Comparison of ENCODE assay signal across 12 cellular contexts in genomic region chr12:121219353-121219986, GRCh38. TPM values are rescaled to one million over a fixed set of nuclear protein-coding genes. Genes with fewer than 3 reads are reported as not detected.
A peak's percentile ranks its signal among the peaks of the same experiment; 100 is the strongest.
DNase-seq lines count a peak whose midpoint lies in the region; ATAC-seq and TF ChIP-seq lines count a peak whose summit lies in the region.
"Had no signal": no experiment of that assay in that cellular context is flagged by ENCODE, and none has a peak within 500 bp of the region (broad histone marks: within the 10 kb centered on the region; RNA-seq: fewer than 3 reads in every experiment).

No MANE protein-coding gene starts in this region.

- no peaks in the 10 kb centered on the region for H3K9me2 ChIP-seq in PC-9 (ENCODE audit: insufficient read depth)

- peaks cover 4 to 13% of the 10 kb centered on the region in 2 donors for H3K36me3 Mint-ChIP-seq in activated T-cell treated with anti-CD3 and anti-CD28 coated beads, Interleukin-2, amount 50 U/mL, for 72 hours (ENCODE audit: insufficient read depth in 2 of 2)
- H3K36me3 Mint-ChIP-seq in CD8-positive, alpha-beta memory T cell, result peaks cover under 1 to 51% (median 7%) of the 10 kb centered on the region in 3 donors
- H3K36me3 Mint-ChIP-seq in stimulated activated naive B cell treated with anti-CD40 and anti-IgM and Interleukin-4, amounts not matched to agents 10 μg/mL and 1 μg/mL and 100 μg/mL, for 72 hours, result peaks cover 28 to 45% of the 10 kb centered on the region in 2 donors

- H3K4me3 Mint-ChIP-seq in activated T-cell treated with anti-CD3 and anti-CD28 coated beads, Interleukin-2, amount 50 U/mL, for 72 hours, result no peak overlapping the region
- H3K4me3 Mint-ChIP-seq in CD8-positive, alpha-beta memory T cell, result no peak overlapping the region
- no peak overlapping the region for H3K4me3 Mint-ChIP-seq in stimulated activated naive B cell treated with anti-CD40 and anti-IgM and Interleukin-4, amounts not matched to agents 10 μg/mL and 1 μg/mL and 100 μg/mL, for 72 hours

- POLR2A ChIA-PET in CD8-positive, alpha-beta memory T cell (lab: Charles Lee), result no interaction called here
- POLR2A ChIA-PET in PC-9 (lab: Charles Lee; ENCODE audit: unreplicated experiment), result no interaction called here

- no peak for DNase-seq in activated T-cell treated with anti-CD3 and anti-CD28 coated beads, Interleukin-2, amount 50 U/mL, for 72 hours
- DNase-seq in activated T-cell treated with anti-CD3 and anti-CD28 coated beads for 4 hours, result no peak
- no peak for DNase-seq in CD8-positive, alpha-beta memory T cell
- DNase-seq in colonic mucosa, result no peak
- DNase-seq in stimulated activated naive B cell treated with anti-CD40 and anti-IgM and Interleukin-4, amounts not matched to agents 10 μg/mL and 1 μg/mL and 100 μg/mL, for 72 hours, result no peak
- no peak for DNase-seq in PC-9
- no peak for DNase-seq in C1 segment of cervical spinal cord (lab: John Stamatoyannopoulos, UW)
- DNase-seq: DMS153, EL, KG1, NCI-H1092, PC-3 had no signal

- CTCF ChIA-PET in CD8-positive, alpha-beta memory T cell (lab: Charles Lee), result no interaction called here
- CTCF ChIA-PET in PC-9 (lab: Charles Lee), result interaction anchor here (0.6 kb wide), 1 partner anchor 568 kb away, joined by 4 read pairs; no protein-coding TSS in a partner anchor

- no peaks in the 10 kb centered on the region for H3K27me3 ChIP-seq in CD8-positive, alpha-beta memory T cell (ENCODE audit: insufficient read depth, low read length, poor library complexity, severe bottlenecking)
- H3K27me3 ChIP-seq in colonic mucosa (no peaks in the 10 kb centered on the region), PC-9 (ENCODE audit: insufficient read depth, low read depth) (no peaks in the 10 kb centered on the region)

- H3K4me1 ChIP-seq in CD8-positive, alpha-beta memory T cell (ENCODE audit: insufficient read depth, low read length), result peaks cover 18% of the 10 kb centered on the region
- H3K4me1 ChIP-seq in colonic mucosa (peaks cover 17% of the 10 kb centered on the region), PC-9 (replicated peaks; ENCODE audit: insufficient read depth) (peaks cover 14% of the 10 kb centered on the region)

- BruUV-seq in PC-9 (replicated peaks; lab: Mats Ljungman, UMichigan), result no TSS peak

- H3K4me3 ChIP-seq in CD8-positive, alpha-beta memory T cell (ENCODE audit: low read length), result no peak overlapping the region
- H3K4me3 ChIP-seq in colonic mucosa (no peak overlapping the region), PC-9 (no peak overlapping the region)

- H3K27ac Mint-ChIP-seq in activated T-cell treated with anti-CD3 and anti-CD28 coated beads, Interleukin-2, amount 50 U/mL, for 72 hours, result peak overlapping the region; percentile 52
- peak overlapping the region in 5 of 8 donors; percentile 2 to 78 (median 51) for H3K27ac Mint-ChIP-seq in CD8-positive, alpha-beta memory T cell
- H3K27ac Mint-ChIP-seq in stimulated activated naive B cell treated with anti-CD40 and anti-IgM and Interleukin-4, amounts not matched to agents 10 μg/mL and 1 μg/mL and 100 μg/mL, for 72 hours, result peak overlapping the region; percentile 2

- no peak overlapping the region for H3K9ac ChIP-seq in colonic mucosa (ENCODE audit: low read depth in 2 of 2, low read length in 2 of 2)

- no peak overlapping the region for H3K4me2 ChIP-seq in PC-9

- intact Hi-C loops in colonic mucosa (cut with DNase I) (no loop called here), PC-9 (cut with micrococcal nuclease; ENCODE audit: unreplicated experiment) (no loop called here)

- H3K36me3 ChIP-seq in CD8-positive, alpha-beta memory T cell (ENCODE audit: insufficient read depth, low read length), result no peaks in the 10 kb centered on the region
- H3K36me3 ChIP-seq in colonic mucosa (no peaks in the 10 kb centered on the region), PC-9 (ENCODE audit: low read depth) (no peaks in the 10 kb centered on the region)

- no peak for TF ChIP-seq CTCF in colonic mucosa (IDR thresholded peaks at IDR 0.05)
- no peak for TF ChIP-seq CTCF in PC-9 (conservative IDR thresholded peaks at IDR 0.05)

- no peaks in the 10 kb centered on the region for H3K9me3 Mint-ChIP-seq in activated T-cell treated with anti-CD3 and anti-CD28 coated beads, Interleukin-2, amount 50 U/mL, for 72 hours
- H3K9me3 Mint-ChIP-seq in CD8-positive, alpha-beta memory T cell, result no peaks in the 10 kb centered on the region
- peaks cover 0 to 2% of the 10 kb centered on the region in 2 donors for H3K9me3 Mint-ChIP-seq in stimulated activated naive B cell treated with anti-CD40 and anti-IgM and Interleukin-4, amounts not matched to agents 10 μg/mL and 1 μg/mL and 100 μg/mL, for 72 hours

- no peaks in the 10 kb centered on the region for H4K20me1 ChIP-seq in PC-9 (ENCODE audit: insufficient read depth)

- peaks cover 13% of the 10 kb centered on the region for H3K79me2 ChIP-seq in PC-9 (ENCODE audit: low read depth)

- H2AFZ ChIP-seq in PC-9, result no peak overlapping the region

- no peaks in the 10 kb centered on the region for H3K9me3 ChIP-seq in CD8-positive, alpha-beta memory T cell (ENCODE audit: low read length)
- H3K9me3 ChIP-seq in colonic mucosa (no peaks in the 10 kb centered on the region), PC-9 (ENCODE audit: insufficient read depth, low read depth) (no peaks in the 10 kb centered on the region)

- H3K27ac ChIP-seq in CD8-positive, alpha-beta memory T cell (ENCODE audit: low read depth, low read length), result no peak overlapping the region
- peak overlapping the region; percentile 94 for H3K27ac ChIP-seq in colonic mucosa
- no peak overlapping the region for H3K27ac ChIP-seq in PC-9

- H3F3A ChIP-seq in PC-9 (ENCODE audit: insufficient read depth, low read depth), result peaks cover 23% of the 10 kb centered on the region

- H3K4me1 Mint-ChIP-seq in activated T-cell treated with anti-CD3 and anti-CD28 coated beads, Interleukin-2, amount 50 U/mL, for 72 hours (ENCODE audit: low read depth), result peaks cover 27% of the 10 kb centered on the region
- peaks cover 27 to 39% (median 38%) of the 10 kb centered on the region in 3 donors for H3K4me1 Mint-ChIP-seq in CD8-positive, alpha-beta memory T cell
- H3K4me1 Mint-ChIP-seq in stimulated activated naive B cell treated with anti-CD40 and anti-IgM and Interleukin-4, amounts not matched to agents 10 μg/mL and 1 μg/mL and 100 μg/mL, for 72 hours, result peaks cover 12 to 23% of the 10 kb centered on the region in 2 donors

- no peaks in the 10 kb centered on the region for H3K27me3 Mint-ChIP-seq in activated T-cell treated with anti-CD3 and anti-CD28 coated beads, Interleukin-2, amount 50 U/mL, for 72 hours (ENCODE audit: low read depth)
- H3K27me3 Mint-ChIP-seq in CD8-positive, alpha-beta memory T cell, result no peaks in the 10 kb centered on the region
- no peaks in the 10 kb centered on the region for H3K27me3 Mint-ChIP-seq in stimulated activated naive B cell treated with anti-CD40 and anti-IgM and Interleukin-4, amounts not matched to agents 10 μg/mL and 1 μg/mL and 100 μg/mL, for 72 hours

- ATAC-seq in activated T-cell treated with anti-CD3 and anti-CD28 coated beads, Interleukin-2, amount 50 U/mL, for 72 hours (replicated peaks in 1 of 2), result no peak
- no peak for ATAC-seq in stimulated activated naive B cell treated with anti-CD40 and anti-IgM and Interleukin-4, amounts not matched to agents 10 μg/mL and 1 μg/mL and 100 μg/mL, for 72 hours (replicated peaks)
- ATAC-seq: PC-3 had no signal

RNA-seq across cellular contexts. Expression of gene P2RX4, which starts 9.5 kb away (rescaled TPM):
- 10 to 100 TPM; 29.7 to 35.1 TPM for total RNA-seq in activated T-cell treated with anti-CD3 and anti-CD28 coated beads, Interleukin-2, amount 50 U/mL, for 72 hours
- 10 to 100 TPM; 39.2 to 40.3 TPM for total RNA-seq in CD8-positive, alpha-beta memory T cell
- polyA plus RNA-seq in CD8-positive, alpha-beta memory T cell, result 27.0 TPM
- total RNA-seq in colonic mucosa (100 to 1,000 TPM in 1 of 2 donors, 10 to 100 TPM in 1; 82.2 to 123 TPM), PC-9 (2021) (21.0 and 28.1 TPM in 2 replicates)

Comparison
In these comparisons a context has a peak if more than half of its experiments do, and no peak if none do; other contexts are left out.
1. H3K27ac Mint-ChIP-seq: peak in every context shown above with its lines; median percentile 52 in activated T-cell treated with anti-CD3 and anti-CD28 coated beads, Interleukin-2, amount 50 U/mL, for 72 hours; 51 in CD8-positive, alpha-beta memory T cell; 2 in stimulated activated naive B cell treated with anti-CD40 and anti-IgM and Interleukin-4, amounts not matched to agents 10 μg/mL and 1 μg/mL and 100 μg/mL, for 72 hours.